13 cellular contexts compared by ENCODE assay signal in the genomic region with DNA sequence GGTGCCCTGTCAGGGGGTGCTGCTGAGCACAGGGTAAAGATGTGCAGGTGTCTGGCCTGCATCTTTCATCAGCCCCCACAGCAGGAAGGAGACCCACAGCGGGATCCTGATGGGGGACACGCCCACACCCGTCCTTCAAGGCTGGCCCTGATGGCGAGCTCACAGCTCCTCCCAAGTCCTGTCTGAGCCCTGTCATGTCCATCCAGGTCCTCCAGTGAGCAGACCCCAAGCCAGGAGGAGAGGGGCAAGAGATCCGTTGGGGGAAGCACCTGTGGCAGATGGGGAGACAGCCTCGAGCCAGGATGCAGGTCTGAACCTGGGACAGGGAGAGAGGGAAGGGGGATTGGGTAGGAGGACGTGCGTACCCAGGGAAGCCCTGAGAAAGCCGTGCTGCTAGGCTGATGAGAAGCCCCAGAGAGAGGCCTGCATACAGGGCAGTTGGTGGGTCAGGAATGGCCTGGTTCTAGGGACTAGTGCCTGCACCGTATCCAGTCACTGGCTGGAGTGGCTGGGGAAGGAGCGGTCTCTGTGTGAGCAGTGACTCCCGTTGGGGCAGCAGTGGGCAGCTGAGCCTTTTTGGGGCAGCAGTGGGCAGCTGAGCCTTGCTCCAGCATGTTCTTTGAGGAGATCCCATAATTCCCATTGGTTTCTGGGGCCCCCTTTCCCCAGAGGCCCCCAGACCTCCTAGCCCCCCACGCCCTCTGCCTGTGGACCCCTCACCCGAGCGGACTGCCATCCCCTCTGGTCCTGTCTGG.
DNase-seq lines count a peak whose midpoint lies in the region; ATAC-seq and TF ChIP-seq lines count a peak whose summit lies in the region.
"Had no signal": no experiment of that assay in that cellular context is flagged by ENCODE, and none has a peak within 500 bp of the region (broad histone marks: within the 10 kb centered on the region; RNA-seq: fewer than 3 reads in every experiment).

No MANE protein-coding gene starts in this region.

- H3K36me3 Mint-ChIP-seq in activated CD8-positive, alpha-beta T cell treated with anti-CD3 and anti-CD28 coated beads for 36 hours (ENCODE audit: low read depth), result no peaks in the 10 kb centered on the region
- H3K36me3 Mint-ChIP-seq in activated CD8-positive, alpha-beta T cell treated with anti-CD3 and anti-CD28 coated beads, Interleukin-2, amount 10 ng/mL, durations not matched to agents 7 days and 5 days (ENCODE audit: low read depth), result no peaks in the 10 kb centered on the region
- H3K36me3 Mint-ChIP-seq in activated naive CD8-positive, alpha-beta T cell treated with anti-CD3 and anti-CD28 coated beads, Interleukin-2, amount 10 ng/mL, durations not matched to agents 7 days and 5 days, result no peaks in the 10 kb centered on the region
- H3K36me3 Mint-ChIP-seq in stimulated activated naive B cell treated with anti-CD40 and anti-IgM and Interleukin-4, amounts not matched to agents 10 μg/mL and 1 μg/mL and 100 μg/mL, for 72 hours, result peaks cover 0 to 6% of the 10 kb centered on the region in 2 donors
- no peaks in the 10 kb centered on the region for H3K36me3 Mint-ChIP-seq in type B pancreatic cell
- H3K36me3 Mint-ChIP-seq in GM23338 (ENCODE audit: low read depth), result no peaks in the 10 kb centered on the region

- H3K9me2 ChIP-seq in GM23338 (ENCODE audit: insufficient read depth), result no peaks in the 10 kb centered on the region

- POLR2A ChIA-PET in activated CD8-positive, alpha-beta T cell treated with anti-CD3 and anti-CD28 coated beads for 36 hours (lab: Charles Lee), result no interaction called here
- POLR2A ChIA-PET in activated CD8-positive, alpha-beta T cell treated with anti-CD3 and anti-CD28 coated beads, Interleukin-2, amount 10 ng/mL, durations not matched to agents 7 days and 5 days (lab: Charles Lee), result no interaction called here
- POLR2A ChIA-PET in activated naive CD8-positive, alpha-beta T cell treated with anti-CD3 and anti-CD28 coated beads, Interleukin-2, amount 10 ng/mL, durations not matched to agents 7 days and 5 days (lab: Charles Lee), result no interaction called here

- no peaks in the 10 kb centered on the region for H4K20me1 ChIP-seq in GM23338 (replicated peaks; ENCODE audit: insufficient read depth)

- H3K27me3 Mint-ChIP-seq in activated CD8-positive, alpha-beta T cell treated with anti-CD3 and anti-CD28 coated beads for 36 hours, result no peaks in the 10 kb centered on the region
- H3K27me3 Mint-ChIP-seq in activated CD8-positive, alpha-beta T cell treated with anti-CD3 and anti-CD28 coated beads, Interleukin-2, amount 10 ng/mL, durations not matched to agents 7 days and 5 days (ENCODE audit: low read depth), result peaks cover 5% of the 10 kb centered on the region
- H3K27me3 Mint-ChIP-seq in activated naive CD8-positive, alpha-beta T cell treated with anti-CD3 and anti-CD28 coated beads, Interleukin-2, amount 10 ng/mL, durations not matched to agents 7 days and 5 days, result no peaks in the 10 kb centered on the region
- no peaks in the 10 kb centered on the region for H3K27me3 Mint-ChIP-seq in stimulated activated naive B cell treated with anti-CD40 and anti-IgM and Interleukin-4, amounts not matched to agents 10 μg/mL and 1 μg/mL and 100 μg/mL, for 72 hours
- no peaks in the 10 kb centered on the region for H3K27me3 Mint-ChIP-seq in type B pancreatic cell
- peaks cover 11% of the 10 kb centered on the region for H3K27me3 Mint-ChIP-seq in GM23338 (ENCODE audit: insufficient read depth, low read depth, poor library complexity)

- no peaks in the 10 kb centered on the region for H3K79me2 ChIP-seq in GM23338 (replicated peaks; ENCODE audit: insufficient read depth)

- 93% methylated on average over 3 of the region's 15 CpGs for WGBS in right lobe of liver (ENCODE audit: insufficient coverage, low coverage, low lambda C conversion rate, missing lambda C conversion rate)

- no peaks in the 10 kb centered on the region for H3K4me1 ChIP-seq in right lobe of liver
- H3K4me1 ChIP-seq in GM23338 (ENCODE audit: insufficient read depth), result no peaks in the 10 kb centered on the region

- peaks cover 48% of the 10 kb centered on the region for H3K4me1 Mint-ChIP-seq in activated CD8-positive, alpha-beta T cell treated with anti-CD3 and anti-CD28 coated beads for 36 hours (ENCODE audit: low read depth)
- peaks cover 19% of the 10 kb centered on the region for H3K4me1 Mint-ChIP-seq in activated CD8-positive, alpha-beta T cell treated with anti-CD3 and anti-CD28 coated beads, Interleukin-2, amount 10 ng/mL, durations not matched to agents 7 days and 5 days (ENCODE audit: low read depth)
- H3K4me1 Mint-ChIP-seq in activated naive CD8-positive, alpha-beta T cell treated with anti-CD3 and anti-CD28 coated beads, Interleukin-2, amount 10 ng/mL, durations not matched to agents 7 days and 5 days, result peaks cover 19% of the 10 kb centered on the region
- H3K4me1 Mint-ChIP-seq in stimulated activated naive B cell treated with anti-CD40 and anti-IgM and Interleukin-4, amounts not matched to agents 10 μg/mL and 1 μg/mL and 100 μg/mL, for 72 hours, result peaks cover 55 to 73% of the 10 kb centered on the region in 2 donors
- peaks cover 16% of the 10 kb centered on the region for H3K4me1 Mint-ChIP-seq in type B pancreatic cell (ENCODE audit: unreplicated experiment)
- peaks cover 10% of the 10 kb centered on the region for H3K4me1 Mint-ChIP-seq in GM23338

- H3K9me3 ChIP-seq in right lobe of liver, result no peaks in the 10 kb centered on the region

- no peaks in the 10 kb centered on the region for H3K36me3 ChIP-seq in right lobe of liver
- no peaks in the 10 kb centered on the region for H3K36me3 ChIP-seq in GM23338 (ENCODE audit: insufficient read depth)

- H2AFZ ChIP-seq in GM23338, result no peak overlapping the region

- H3K4me3 Mint-ChIP-seq in activated CD8-positive, alpha-beta T cell treated with anti-CD3 and anti-CD28 coated beads for 36 hours, result no peak overlapping the region
- H3K4me3 Mint-ChIP-seq in activated CD8-positive, alpha-beta T cell treated with anti-CD3 and anti-CD28 coated beads, Interleukin-2, amount 10 ng/mL, durations not matched to agents 7 days and 5 days, result no peak overlapping the region
- no peak overlapping the region for H3K4me3 Mint-ChIP-seq in activated naive CD8-positive, alpha-beta T cell treated with anti-CD3 and anti-CD28 coated beads, Interleukin-2, amount 10 ng/mL, durations not matched to agents 7 days and 5 days
- H3K4me3 Mint-ChIP-seq in stimulated activated naive B cell treated with anti-CD40 and anti-IgM and Interleukin-4, amounts not matched to agents 10 μg/mL and 1 μg/mL and 100 μg/mL, for 72 hours, result peak overlapping the region in 1 of 2 donors; percentile 4
- no peak overlapping the region for H3K4me3 Mint-ChIP-seq in type B pancreatic cell
- no peak overlapping the region for H3K4me3 Mint-ChIP-seq in GM23338

- CTCF ChIA-PET in activated CD8-positive, alpha-beta T cell treated with anti-CD3 and anti-CD28 coated beads for 36 hours (lab: Charles Lee), result interaction anchor here (1.1 to 1.4 kb wide), 2 partner anchors 9 to 272 kb away, joined by 3 to 7 read pairs; no protein-coding TSS in a partner anchor
- CTCF ChIA-PET in activated CD8-positive, alpha-beta T cell treated with anti-CD3 and anti-CD28 coated beads, Interleukin-2, amount 10 ng/mL, durations not matched to agents 7 days and 5 days (lab: Charles Lee), result no interaction called here

- H3K4me2 ChIP-seq in GM23338, result no peak overlapping the region
- H3K4me2 ChIP-seq: KMS-11 had no signal

- DNase-seq in activated CD8-positive, alpha-beta T cell treated with anti-CD3 and anti-CD28 coated beads for 36 hours, result no peak
- DNase-seq in activated CD8-positive, alpha-beta T cell treated with anti-CD3 and anti-CD28 coated beads, Interleukin-2, amount 10 ng/mL, durations not matched to agents 7 days and 5 days, result no peak
- DNase-seq in activated naive CD8-positive, alpha-beta T cell treated with anti-CD3 and anti-CD28 coated beads, Interleukin-2, amount 10 ng/mL, durations not matched to agents 7 days and 5 days, result peak; percentile 22
- DNase-seq in right lobe of liver (peak in 2 of 3 donors; percentile 37 to 42), type B pancreatic cell (ENCODE audit: extremely low spot score, unreplicated experiment) (no peak), GM23338 (ENCODE audit: low spot score) (no peak)
- DNase-seq in stimulated activated naive B cell treated with anti-CD40 and anti-IgM and Interleukin-4, amounts not matched to agents 10 μg/mL and 1 μg/mL and 100 μg/mL, for 72 hours, result no peak
- DNase-seq: NCI-H146; NCI-H524; RPMI8226; stimulated activated CD4-positive, alpha-beta T cell treated with anti-CD3 and anti-CD28 coated beads, Interleukin-12 subunit alpha, Interleukin-12 subunit beta, amount 100 ng/mL, for 4 hours had no signal

- ATAC-seq in activated CD8-positive, alpha-beta T cell treated with anti-CD3 and anti-CD28 coated beads for 36 hours, result no peak
- no peak for ATAC-seq in activated CD8-positive, alpha-beta T cell treated with anti-CD3 and anti-CD28 coated beads, Interleukin-2, amount 10 ng/mL, durations not matched to agents 7 days and 5 days
- ATAC-seq in activated naive CD8-positive, alpha-beta T cell treated with anti-CD3 and anti-CD28 coated beads, Interleukin-2, amount 10 ng/mL, durations not matched to agents 7 days and 5 days (ENCODE audit: low read depth), result no peak
- ATAC-seq in right lobe of liver (no peak), GM23338 (no peak), HG02840 (IDR thresholded peaks at IDR 0.05; ENCODE audit: low FRiP score, unreplicated experiment) (no peak)
- ATAC-seq in stimulated activated naive B cell treated with anti-CD40 and anti-IgM and Interleukin-4, amounts not matched to agents 10 μg/mL and 1 μg/mL and 100 μg/mL, for 72 hours (replicated peaks), result no peak

- H3K27ac Mint-ChIP-seq in activated CD8-positive, alpha-beta T cell treated with anti-CD3 and anti-CD28 coated beads for 36 hours, result peak overlapping the region; percentile 20
- no peak overlapping the region for H3K27ac Mint-ChIP-seq in activated CD8-positive, alpha-beta T cell treated with anti-CD3 and anti-CD28 coated beads, Interleukin-2, amount 10 ng/mL, durations not matched to agents 7 days and 5 days
- H3K27ac Mint-ChIP-seq in activated naive CD8-positive, alpha-beta T cell treated with anti-CD3 and anti-CD28 coated beads, Interleukin-2, amount 10 ng/mL, durations not matched to agents 7 days and 5 days, result peak overlapping the region; percentile 16
- peak overlapping the region; percentile 88 for H3K27ac Mint-ChIP-seq in stimulated activated naive B cell treated with anti-CD40 and anti-IgM and Interleukin-4, amounts not matched to agents 10 μg/mL and 1 μg/mL and 100 μg/mL, for 72 hours
- H3K27ac Mint-ChIP-seq in type B pancreatic cell, result no peak overlapping the region
- H3K27ac Mint-ChIP-seq in GM23338, result no peak overlapping the region

- no peak for TF ChIP-seq POLR2A in right lobe of liver (IDR thresholded peaks at IDR 0.05)

- H3F3A ChIP-seq in GM23338 (replicated peaks; ENCODE audit: low read depth), result no peaks in the 10 kb centered on the region

- H3K27me3 ChIP-seq in right lobe of liver (no peaks in the 10 kb centered on the region), GM23338 (ENCODE audit: insufficient read depth) (no peaks in the 10 kb centered on the region)

- no peak for TF ChIP-seq CTCF in activated CD8-positive, alpha-beta T cell treated with anti-CD3 and anti-CD28 coated beads for 36 hours (IDR thresholded peaks at IDR 0.05)
- TF ChIP-seq CTCF in right lobe of liver (IDR thresholded peaks at IDR 0.05) (no peak), type B pancreatic cell (conservative IDR thresholded peaks at IDR 0.05) (no peak), GM23338 (conservative IDR thresholded peaks at IDR 0.05; ENCODE audit: low read depth in 2 of 2) (no peak)

- H3K9me3 Mint-ChIP-seq in activated CD8-positive, alpha-beta T cell treated with anti-CD3 and anti-CD28 coated beads for 36 hours, result no peaks in the 10 kb centered on the region
- H3K9me3 Mint-ChIP-seq in activated CD8-positive, alpha-beta T cell treated with anti-CD3 and anti-CD28 coated beads, Interleukin-2, amount 10 ng/mL, durations not matched to agents 7 days and 5 days (ENCODE audit: insufficient read depth), result no peaks in the 10 kb centered on the region
- H3K9me3 Mint-ChIP-seq in activated naive CD8-positive, alpha-beta T cell treated with anti-CD3 and anti-CD28 coated beads, Interleukin-2, amount 10 ng/mL, durations not matched to agents 7 days and 5 days, result no peaks in the 10 kb centered on the region
- H3K9me3 Mint-ChIP-seq in stimulated activated naive B cell treated with anti-CD40 and anti-IgM and Interleukin-4, amounts not matched to agents 10 μg/mL and 1 μg/mL and 100 μg/mL, for 72 hours, result no peaks in the 10 kb centered on the region
- no peaks in the 10 kb centered on the region for H3K9me3 Mint-ChIP-seq in type B pancreatic cell
- no peaks in the 10 kb centered on the region for H3K9me3 Mint-ChIP-seq in GM23338

- intact Hi-C loops in activated CD8-positive, alpha-beta T cell treated with anti-CD3 and anti-CD28 coated beads for 36 hours (cut with micrococcal nuclease), result no loop called here
- intact Hi-C loops in right lobe of liver (cut with DNase I), result no loop called here

- H3K4me3 ChIP-seq in right lobe of liver, result no peak overlapping the region
- no peak overlapping the region for H3K4me3 ChIP-seq in GM23338

- H3K27ac ChIP-seq in right lobe of liver (no peak overlapping the region), GM23338 (ENCODE audit: low read depth) (no peak overlapping the region)
- H3K27ac ChIP-seq: KMS-11 had no signal

Comparison
In these comparisons a context has a peak if more than half of its experiments do, and no peak if none do; other contexts are left out.
1. H3K27ac Mint-ChIP-seq: peak in activated CD8-positive, alpha-beta T cell treated with anti-CD3 and anti-CD28 coated beads for 36 hours (single experiment), activated naive CD8-positive, alpha-beta T cell treated with anti-CD3 and anti-CD28 coated beads, Interleukin-2, amount 10 ng/mL, durations not matched to agents 7 days and 5 days (single experiment) and stimulated activated naive B cell treated with anti-CD40 and anti-IgM and Interleukin-4, amounts not matched to agents 10 μg/mL and 1 μg/mL and 100 μg/mL, for 72 hours (single experiment); none in activated CD8-positive, alpha-beta T cell treated with anti-CD3 and anti-CD28 coated beads, Interleukin-2, amount 10 ng/mL, durations not matched to agents 7 days and 5 days (single experiment), type B pancreatic cell (single experiment) and GM23338 (single experiment).
2. DNase-seq: peak in activated naive CD8-positive, alpha-beta T cell treated with anti-CD3 and anti-CD28 coated beads, Interleukin-2, amount 10 ng/mL, durations not matched to agents 7 days and 5 days (single experiment) and right lobe of liver (2 of 3); none in activated CD8-positive, alpha-beta T cell treated with anti-CD3 and anti-CD28 coated beads for 36 hours (single experiment), activated CD8-positive, alpha-beta T cell treated with anti-CD3 and anti-CD28 coated beads, Interleukin-2, amount 10 ng/mL, durations not matched to agents 7 days and 5 days (single experiment), stimulated activated naive B cell treated with anti-CD40 and anti-IgM and Interleukin-4, amounts not matched to agents 10 μg/mL and 1 μg/mL and 100 μg/mL, for 72 hours (single experiment), type B pancreatic cell (single experiment) and GM23338 (single experiment).